ENCODE assay signal across 9 cellular contexts in genomic region chr1:222792744-222793143, GRCh38. TPM values are rescaled to one million over a fixed set of nuclear protein-coding genes. Genes with fewer than 3 reads are reported as not detected.
A peak's percentile ranks its signal among the peaks of the same experiment; 100 is the strongest.
DNase-seq lines count a peak whose midpoint lies in the region; ATAC-seq and TF ChIP-seq lines count a peak whose summit lies in the region.
"Had no signal": no experiment of that assay in that cellular context is flagged by ENCODE, and none has a peak within 500 bp of the region (broad histone marks: within the 10 kb centered on the region; RNA-seq: fewer than 3 reads in every experiment).

No MANE protein-coding gene starts in this region.

- H3K4me1 ChIP-seq in PC-3 (ENCODE audit: insufficient read depth, low read length), result no peaks in the 10 kb centered on the region
- H3K4me1 ChIP-seq in testis, result no peaks in the 10 kb centered on the region

- CTCF ChIA-PET in PC-3 (lab: Charles Lee), result no interaction called here

- H3K4me3 ChIP-seq in PC-3 (ENCODE audit: low read length) (no peak overlapping the region), fibroblast of the aortic adventitia (ENCODE audit: low read depth, low read length) (no peak overlapping the region), testis (no peak overlapping the region)

- H3K79me2 ChIP-seq in PC-3 (ENCODE audit: low read length), result no peaks in the 10 kb centered on the region

- H3K9ac ChIP-seq in PC-3 (ENCODE audit: low read length), result no peak overlapping the region

- 23 to 25% methylated on average over 2 of the region's 2 CpGs for WGBS in testis, 2 donors

- no peak overlapping the region for H3K4me2 ChIP-seq in PC-3 (ENCODE audit: low read length)

- POLR2A ChIA-PET in PC-3 (lab: Charles Lee; ENCODE audit: unreplicated experiment), result no interaction called here

- H3K27me3 ChIP-seq in PC-3 (ENCODE audit: low read length) (no peaks in the 10 kb centered on the region), testis (no peaks in the 10 kb centered on the region)

- no peaks in the 10 kb centered on the region for H3F3A ChIP-seq in PC-3 (ENCODE audit: low read length, unreplicated experiment)

- TF ChIP-seq CTCF in PC-3 (conservative IDR thresholded peaks at IDR 0.05; ENCODE audit: low read depth, low read length) (peak; percentile 95), fibroblast of the aortic adventitia (IDR thresholded peaks at IDR 0.05; ENCODE audit: insufficient read depth, low read length) (peak; percentile 50), testis (IDR thresholded peaks at IDR 0.05) (peak; percentile 41 to 66 (median 59))

- BruUV-seq in PC-3 (replicated peaks; lab: Mats Ljungman, UMichigan), result no TSS peak

- DNase-seq in NCI-H2081 (lab: John Stamatoyannopoulos, UW) (peak; percentile 19 to 52), NCI-H2081 treated with DMSO at 0.1 percent for 48 hours (lab: John Stamatoyannopoulos, UW) (no peak), PC-3 (peak; percentile 74), fibroblast of the aortic adventitia (ENCODE audit: low read depth) (peak; percentile 65), testis (no peak), T1000 (lab: John Stamatoyannopoulos, UW) (no peak), mucosa of gallbladder (ENCODE audit: low spot score) (no peak), SIG-M5 (lab: John Stamatoyannopoulos, UW) (no peak)
- DNase-seq: T-cell had no signal

- H3K36me3 ChIP-seq in PC-3 (ENCODE audit: low read depth, low read length), result no peaks in the 10 kb centered on the region
- H3K36me3 ChIP-seq in testis (ENCODE audit: low read depth, missing control alignments), result no peaks in the 10 kb centered on the region

- no peak for TF ChIP-seq POLR2A in testis (IDR thresholded peaks at IDR 0.05)

- H3K9me2 ChIP-seq in PC-3 (replicated peaks; ENCODE audit: low read length), result no peaks in the 10 kb centered on the region

- no peak overlapping the region for H2AFZ ChIP-seq in PC-3 (ENCODE audit: low read length)

- H3K9me3 ChIP-seq in PC-3 (ENCODE audit: low read length) (no peaks in the 10 kb centered on the region), testis (no peaks in the 10 kb centered on the region)

- intact Hi-C loops in PC-3 (cut with micrococcal nuclease), result loop anchor here (1.0 to 10.0 kb wide), 4 partner anchors 54 to 892 kb away; no protein-coding TSS in a partner anchor
- intact Hi-C loops in testis (cut with DNase I; ENCODE audit: low total_unique reads), result loop anchor here (5.0 kb wide), 1 partner anchor 295 kb away; no protein-coding TSS in a partner anchor

- H3K27ac ChIP-seq in PC-3 (ENCODE audit: low read length) (no peak overlapping the region), testis (no peak overlapping the region)

- no peaks in the 10 kb centered on the region for H4K20me1 ChIP-seq in PC-3 (ENCODE audit: low read length)

- peak; percentile 38; the same call in 1 of the 2 replicates for ATAC-seq in PC-3

RNA-seq across cellular contexts. Expression of gene DISP1, which starts 22.1 kb away (rescaled TPM):
- total RNA-seq in PC-3 (2014; rRNA removed) (0.63 and 1.3 TPM in 2 replicates), fibroblast of the aortic adventitia (ENCODE audit: low replicate concordance) (6.4 and 8.4 TPM in 2 replicates), testis (10 to 100 TPM; 50.6 to 71.8 TPM), mucosa of gallbladder (27.4 TPM)
- 21.8 TPM for polyA plus RNA-seq in testis (ENCODE audit: insufficient read depth, low read depth, low replicate concordance)

RNA-seq across cellular contexts. Expression of gene FAM177B, which starts 55.7 kb away (rescaled TPM):
- total RNA-seq in PC-3 (2014; rRNA removed), result not detected in 2 replicates
- not detected in 2 replicates for total RNA-seq in fibroblast of the aortic adventitia (ENCODE audit: low replicate concordance)
- 1 to 10 TPM in 1 of 2 donors, under 1 TPM in 1; 0.71 to 2.3 TPM for total RNA-seq in testis
- not detected for polyA plus RNA-seq in testis (ENCODE audit: insufficient read depth, low read depth, low replicate concordance)
- 36.8 TPM for total RNA-seq in mucosa of gallbladder

Comparison
In these comparisons a context has a peak if more than half of its experiments do, and no peak if none do; other contexts are left out.
1. DNase-seq: peak in NCI-H2081 (2 of 2), PC-3 (single experiment) and fibroblast of the aortic adventitia (single experiment); none in NCI-H2081 treated with DMSO at 0.1 percent for 48 hours (single experiment), testis (single experiment), T1000 (single experiment), mucosa of gallbladder (single experiment) and SIG-M5 (single experiment).
2. RNA of gene FAM177B, which starts 55.7 kb away (total RNA-seq): 36.8 TPM in mucosa of gallbladder (single experiment); 0.71 to 2.3 TPM in testis, not detected in PC-3 and not detected in fibroblast of the aortic adventitia; every median in the first group is over 10 times any median in the second.
3. Peak in every context shown above with its lines, with median percentiles within 50 percentile points of each other: CTCF ChIP-seq.